In the genomic region with DNA sequence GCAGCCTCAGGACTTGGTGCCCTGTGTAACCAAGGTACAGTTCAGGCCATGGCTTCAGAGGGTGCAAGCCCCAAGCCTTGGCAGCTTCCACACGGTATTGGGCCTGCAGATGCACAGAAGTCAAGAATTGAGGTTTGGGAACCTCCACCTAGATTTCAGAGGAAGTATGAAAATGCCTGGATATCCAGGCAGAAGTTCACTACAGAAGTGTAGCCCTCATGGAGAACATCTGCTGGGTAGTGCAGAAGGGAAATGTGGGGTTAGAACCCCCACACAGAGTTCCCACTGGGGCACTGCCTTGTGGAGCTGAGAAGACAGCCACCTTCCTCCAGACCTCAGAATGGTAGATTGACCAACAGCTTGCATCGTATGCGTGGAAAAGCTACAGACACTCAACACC, we compare ENCODE assay signal across 15 cellular contexts. TPM values are rescaled to one million over a fixed set of nuclear protein-coding genes. Genes with fewer than 3 reads are reported as not detected.
DNase-seq lines count a peak whose midpoint lies in the region; FAIRE-seq and TF ChIP-seq lines count a peak whose summit lies in the region.
"Had no signal": no experiment of that assay in that cellular context is flagged by ENCODE, and none has a peak within 500 bp of the region (broad histone marks: within the 10 kb centered on the region; RNA-seq: fewer than 3 reads in every experiment).

No MANE protein-coding gene starts in this region.

- no peak overlapping the region for H3K9ac ChIP-seq in BLaER1
- H3K9ac ChIP-seq: GM23248 had no signal

- no TSS peak for BruUV-seq in OCI-LY7 (replicated peaks; lab: Mats Ljungman, UMichigan)

- 0 out of 2 replicates have a peak overlapping the region, but pooled peaks have one; percentile 18 for H3K4me3 ChIP-seq in BLaER1
- H3K4me3 ChIP-seq in OCI-LY7 (ENCODE audit: low read depth, low read length, poor library complexity, severe bottlenecking) = no peak overlapping the region
- H3K4me3 ChIP-seq in bronchial epithelial cell (ENCODE audit: low read depth, low read length) = no peak overlapping the region
- H3K4me3 ChIP-seq: GM23248, HAP-1 had no signal

- H4K20me1 ChIP-seq in BLaER1 (peaks cover 13% of the 10 kb centered on the region), OCI-LY7 (ENCODE audit: insufficient read depth, low read length) (peaks cover 7% of the 10 kb centered on the region; the same call in 1 of the 2 replicates)

- H3K4me2 ChIP-seq in BLaER1 (no peak overlapping the region), OCI-LY7 (ENCODE audit: low read length) (no peak overlapping the region)

- H3K9me3 ChIP-seq in BLaER1 = peaks cover 32% of the 10 kb centered on the region
- H3K9me3 ChIP-seq in OCI-LY7 (ENCODE audit: low read length) = peaks cover 23% of the 10 kb centered on the region
- H3K9me3 ChIP-seq: HAP-1 had no signal

- no peak overlapping the region for H2AFZ ChIP-seq in OCI-LY7 (ENCODE audit: low read length)
- H2AFZ ChIP-seq: GM23248 had no signal

- peak; percentile 13 for FAIRE-seq in bronchial epithelial cell (lab: Jason Lieb, UNC)
- FAIRE-seq: A204.1, GM12891, GM19239 had no signal

- H3K36me3 ChIP-seq in BLaER1 (0 out of 2 replicates have a peak, but pooled peaks cover under 1% of the 10 kb centered on the region), OCI-LY7 (ENCODE audit: insufficient read depth, low read length) (peaks cover 3% of the 10 kb centered on the region), bronchial epithelial cell (ENCODE audit: control insufficient read depth, insufficient read depth, low read length) (no peaks in the 10 kb centered on the region)
- H3K36me3 ChIP-seq: HAP-1 had no signal

- intact Hi-C loops in OCI-LY7 (cut with micrococcal nuclease; ENCODE audit: unreplicated experiment) = no loop called here

- POLR2A ChIA-PET in OCI-LY7 (lab: Charles Lee) = no interaction called here

- no peak overlapping the region for H3K27ac ChIP-seq in BLaER1
- no peak overlapping the region for H3K27ac ChIP-seq in OCI-LY7 (ENCODE audit: low read depth, low read length, poor library complexity, severe bottlenecking)
- H3K27ac ChIP-seq: GM23248 had no signal

- in situ Hi-C loops in ACHN (cut with HindIII; ENCODE audit: low pct_ligation_motif_present, low pct_unique_long_range_greater_than_20kb, low sequenced_read_pairs) = no loop called here

- TF ChIP-seq CTCF in OCI-LY7 (conservative IDR thresholded peaks at IDR 0.05; ENCODE audit: low read length) = no peak
- TF ChIP-seq CTCF in bronchial epithelial cell (IDR thresholded peaks at IDR 0.05; ENCODE audit: insufficient read depth, low read length, severe bottlenecking) = no peak

- H3K27me3 ChIP-seq in BLaER1 (no peaks in the 10 kb centered on the region), bronchial epithelial cell (ENCODE audit: control insufficient read depth, insufficient read depth, low read length) (no peaks in the 10 kb centered on the region)

- H3K4me1 ChIP-seq in BLaER1 (peaks cover 10% of the 10 kb centered on the region), OCI-LY7 (ENCODE audit: insufficient read depth, low read length, poor library complexity, severe bottlenecking) (peaks cover 14% of the 10 kb centered on the region)

- H3K9me2 ChIP-seq in OCI-LY7 (ENCODE audit: insufficient read depth, low read length) = no peaks in the 10 kb centered on the region

- CTCF ChIA-PET in OCI-LY7 (lab: Charles Lee; ENCODE audit: unreplicated experiment) = no interaction called here

- DNase-seq in ACHN = peak; percentile 16
- DNase-seq in OCI-LY7 (ENCODE audit: low spot score) = peak; percentile 37
- DNase-seq in bronchial epithelial cell (ENCODE audit: low read depth) = no peak
- no peak for DNase-seq in activated CD4-positive, alpha-beta T cell treated with anti-CD3 and anti-CD28 coated beads, Interleukin-2, amount 50 U/mL, for 4 hours
- no peak for DNase-seq in NCI-H2227 (lab: John Stamatoyannopoulos, UW; ENCODE audit: unreplicated experiment)
- DNase-seq: AML-193; CD4-positive, alpha-beta memory T cell; DMS79; EL; GM23248 had no signal

- peaks cover 15% of the 10 kb centered on the region for H3K79me2 ChIP-seq in OCI-LY7 (ENCODE audit: insufficient read depth, low read depth, low read length)

RNA-seq across cellular contexts. Expression of a gene that starts 3.4 kb away (rescaled TPM):
- 89.8 and 201 TPM in 2 replicates for total RNA-seq in OCI-LY7 (2014; rRNA removed; shearing (Covaris generic))
- total RNA-seq in OCI-LY7 (2022) = 68.3 and 75.9 TPM in 2 replicates
- total RNA-seq in bronchial epithelial cell = 21.3 and 182 TPM in 2 replicates

Comparison
In these comparisons a context has a peak if more than half of its experiments do, and no peak if none do; other contexts are left out.
1. DNase-seq: peak in ACHN (single experiment) and OCI-LY7 (single experiment); none in bronchial epithelial cell (single experiment), activated CD4-positive, alpha-beta T cell treated with anti-CD3 and anti-CD28 coated beads, Interleukin-2, amount 50 U/mL, for 4 hours (0 of 2) and NCI-H2227 (single experiment).